Comparison of ENCODE assay signal across 27 cellular contexts in genomic region chr4:147976341-147976928, GRCh38.
A peak's percentile ranks its signal among the peaks of the same experiment; 100 is the strongest.
DNase-seq lines count a peak whose midpoint lies in the region; ATAC-seq and TF ChIP-seq lines count a peak whose summit lies in the region.
"Had no signal": no experiment of that assay in that cellular context is flagged by ENCODE, and none has a peak within 500 bp of the region (broad histone marks: within the 10 kb centered on the region; RNA-seq: fewer than 3 reads in every experiment).

No MANE protein-coding gene starts in this region.

- H3K4me3 Mint-ChIP-seq in T-helper 17 cell = no peak overlapping the region
- H3K4me3 Mint-ChIP-seq in neural crest cell = no peak overlapping the region
- H3K4me3 Mint-ChIP-seq: CD4-positive, alpha-beta memory T cell; naive thymus-derived CD4-positive, alpha-beta T cell had no signal

- ATAC-seq in T-helper 17 cell (no peak), esophagus mucosa (no peak)
- ATAC-seq: body of pancreas; naive thymus-derived CD4-positive, alpha-beta T cell had no signal

- no peak for TF ChIP-seq CTCF in neural crest cell (conservative IDR thresholded peaks at IDR 0.05)

- peak overlapping the region; percentile 38 for H3K27ac ChIP-seq in epithelial cell of prostate
- H3K27ac ChIP-seq: body of pancreas, KMS-11, RWPE1, SK-N-MC, suprapubic skin had no signal

- H3K27ac Mint-ChIP-seq in T-helper 17 cell (peak overlapping the region; percentile 16), neural crest cell (ENCODE audit: unreplicated experiment) (peak overlapping the region; percentile 43)
- H3K27ac Mint-ChIP-seq: naive thymus-derived CD4-positive, alpha-beta T cell had no signal

- DNase-seq in COLO829 (ENCODE audit: low spot score) = peak; percentile 68
- no peak for DNase-seq in T-helper 17 cell
- DNase-seq in epithelial cell of prostate (ENCODE audit: low read depth, low spot score) = no peak
- no peak for DNase-seq in neural crest cell (ENCODE audit: low read depth, low spot score)
- no peak for DNase-seq in stimulated activated CD4-positive, alpha-beta T cell treated with anti-CD3 and anti-CD28 coated beads, Interleukin-2, amount 100 ng/mL, for 24 hours
- DNase-seq in stimulated activated CD4-positive, alpha-beta T cell treated with anti-CD3 and anti-CD28 coated beads, Interleukin-12 subunit alpha, Interleukin-12 subunit beta, amount 100 ng/mL, for 4 hours = no peak
- DNase-seq: activated CD4-positive, alpha-beta T cell treated with anti-CD3 and anti-CD28 coated beads, Interleukin-2, amount 50 U/mL, for 48 hours; activated CD4-positive, CD25-positive, alpha-beta regulatory T cell treated with anti-CD3 and anti-CD28 coated beads, Interleukin-2, amount 50 U/mL, for 72 hours; activated naive CD4-positive, alpha-beta T cell treated with Interleukin-2 at 50 U/mL for 16 hours; body of pancreas; CD4-positive, alpha-beta memory T cell; dorsolateral prefrontal cortex; head of caudate nucleus; midbrain; MM.1S; naive thymus-derived CD4-positive, alpha-beta T cell; NCI-H2029 treated with DMSO at 0.1 percent for 48 hours; NCI-H526; occipital lobe; OCI-M1; small intestine; stimulated activated naive CD4-positive, alpha-beta T cell treated with Interleukin-2 at 50 U/mL for 16 hours had no signal

- H3K36me3 Mint-ChIP-seq in T-helper 17 cell (ENCODE audit: low read depth) (no peaks in the 10 kb centered on the region), neural crest cell (ENCODE audit: low read depth) (peaks cover 3% of the 10 kb centered on the region)

- no peaks in the 10 kb centered on the region for H3K9me3 ChIP-seq in T-helper 17 cell (ENCODE audit: control insufficient read depth, low read length, poor library complexity, severe bottlenecking)
- H3K9me3 ChIP-seq: body of pancreas had no signal

- H3K9me3 Mint-ChIP-seq in neural crest cell = peaks cover 12% of the 10 kb centered on the region

- H3K4me1 Mint-ChIP-seq in T-helper 17 cell = peaks cover 25% of the 10 kb centered on the region
- H3K4me1 Mint-ChIP-seq in neural crest cell = peaks cover 16% of the 10 kb centered on the region

- H3K27me3 Mint-ChIP-seq in T-helper 17 cell (no peaks in the 10 kb centered on the region), neural crest cell (ENCODE audit: low read depth) (no peaks in the 10 kb centered on the region)
- H3K27me3 Mint-ChIP-seq: CD4-positive, alpha-beta memory T cell; naive thymus-derived CD4-positive, alpha-beta T cell had no signal
